In the genomic region with DNA sequence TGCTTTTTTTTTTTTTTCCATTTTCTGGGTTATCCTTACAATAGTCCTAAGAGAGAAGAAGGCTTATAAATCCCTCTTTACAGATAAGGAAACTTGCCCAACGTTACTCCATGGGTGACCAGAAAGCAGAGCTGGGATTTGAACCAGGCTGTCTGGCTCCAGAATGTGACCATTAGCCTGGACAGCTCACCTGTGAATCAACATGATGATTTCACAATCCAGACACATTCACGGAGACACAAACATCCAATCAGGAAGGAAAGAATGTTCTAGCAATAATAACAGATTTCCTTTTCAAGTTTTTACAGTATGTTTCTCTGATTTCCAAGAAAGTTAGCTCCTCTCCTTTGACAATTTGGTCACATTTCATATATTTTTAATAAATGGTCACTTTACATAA, we compare ENCODE assay signal across 23 cellular contexts.
"Had no signal": no experiment of that assay in that cellular context is flagged by ENCODE, and none has a peak within 500 bp of the region (broad histone marks: within the 10 kb centered on the region; RNA-seq: fewer than 3 reads in every experiment).

No MANE protein-coding gene starts in this region.

- H3K4me3 ChIP-seq: coronary artery, dorsolateral prefrontal cortex, esophagus squamous epithelium, lung, prostate gland, right lobe of liver, tibial artery, upper lobe of right lung, vagina had no signal

- H3K4me1 ChIP-seq: esophagus squamous epithelium, parathyroid adenoma, prostate gland, right lobe of liver, tibial artery, upper lobe of right lung, vagina had no signal

- H3K36me3 ChIP-seq: esophagus squamous epithelium, prostate gland, right lobe of liver, tibial artery, upper lobe of right lung, vagina had no signal

- H3K9me3 ChIP-seq: esophagus squamous epithelium, prostate gland, right lobe of liver, tibial artery, upper lobe of right lung, vagina had no signal

- DNase-seq: dorsolateral prefrontal cortex; effector CD8-positive, alpha-beta T cell; esophagus squamous epithelium; foreskin keratinocyte; immature natural killer cell; kidney; left colon; left ventricle myocardium superior; naive thymus-derived CD4-positive, alpha-beta T cell; nephron progenitor cell; retina; right lobe of liver; stimulated activated CD4-positive, alpha-beta T cell treated with anti-CD3 and anti-CD28 coated beads, Interleukin-4, amount 100 ng/mL, for 1 hour; stimulated activated CD8-positive, alpha-beta memory T cell treated with anti-CD3 and anti-CD28 coated beads, Interleukin-4, amount 100 ng/mL, for 48 hours; tibial artery; upper lobe of right lung had no signal

- H3K9ac ChIP-seq: parathyroid adenoma had no signal

- ATAC-seq: foreskin keratinocyte; left colon; left ventricle myocardium superior; naive thymus-derived CD4-positive, alpha-beta T cell; stimulated activated effector memory CD8-positive, alpha-beta T cell treated with anti-CD3 and anti-CD28 coated beads, Interleukin-12 subunit alpha, Interleukin-12 subunit beta, amount 100 ng/mL, for 72 hours; upper lobe of right lung had no signal

- H3K27me3 ChIP-seq: dorsolateral prefrontal cortex, esophagus squamous epithelium, foreskin keratinocyte, right lobe of liver, tibial artery, vagina had no signal

- H3K27ac ChIP-seq: coronary artery, epithelial cell of prostate, esophagus squamous epithelium, foreskin keratinocyte, parathyroid adenoma, prostate gland, right lobe of liver, tibial artery, upper lobe of right lung, vagina had no signal
